Comparison of ENCODE assay signal across 1 cellular context in the genomic region with DNA sequence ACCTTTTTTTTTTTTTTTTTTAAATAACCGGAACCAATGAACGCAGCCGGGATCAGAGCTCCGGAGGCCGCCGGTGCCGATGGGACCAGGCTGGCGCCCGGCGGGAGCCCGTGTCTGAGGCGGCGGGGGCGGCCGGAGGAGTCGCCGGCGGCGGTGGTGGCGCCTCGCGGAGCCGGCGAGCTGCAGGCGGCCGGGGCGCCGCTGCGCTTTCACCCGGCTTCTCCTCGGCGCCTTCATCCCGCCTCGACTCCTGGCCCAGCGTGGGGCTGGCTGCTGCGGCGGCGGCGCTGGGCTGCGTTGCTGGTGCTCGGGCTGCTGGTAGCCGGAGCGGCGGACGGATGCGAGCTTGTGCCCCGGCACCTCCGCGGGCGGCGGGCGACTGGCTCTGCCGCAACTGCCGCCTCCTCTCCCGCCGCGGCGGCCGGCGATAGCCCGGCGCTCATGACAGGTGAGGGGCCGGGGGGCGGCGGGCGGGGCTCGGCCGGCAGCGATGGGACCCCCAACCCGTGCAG.
TF ChIP-seq lines count a peak whose summit lies in the region.

No MANE protein-coding gene starts in this region.

TF ChIP-seq in K562, 482 proteins besides CTCF, POLR2A, EP300 and RAD21 (continued from another document and continues in another):
- no peak for TF ChIP-seq ZBTB5 (IDR thresholded peaks at IDR 0.05)
- no peak for TF ChIP-seq L3MBTL2 (IDR thresholded peaks at IDR 0.05)
- TF ChIP-seq CHD7 (IDR thresholded peaks at IDR 0.05; ENCODE audit: low read depth, low read length): no peak
- no peak for TF ChIP-seq NR3C1 (CRISPR knock-in tag; IDR thresholded peaks at IDR 0.05)
- TF ChIP-seq RBM14 (IDR thresholded peaks at IDR 0.05; ENCODE audit: borderline replicate concordance, insufficient read depth, low read depth, low read length): no peak
- TF ChIP-seq RAD51 (IDR thresholded peaks at IDR 0.05; ENCODE audit: borderline replicate concordance, low read depth): no peak
- no peak for TF ChIP-seq ASH1L (IDR thresholded peaks at IDR 0.05; ENCODE audit: borderline replicate concordance, low read depth, partially characterized antibody)
- no peak for TF ChIP-seq SRF (CRISPR knock-in tag; IDR thresholded peaks at IDR 0.05)
- TF ChIP-seq HDAC2 (IDR thresholded peaks at IDR 0.05): no peak
- TF ChIP-seq ZNF717 (CRISPR knock-in tag; IDR thresholded peaks at IDR 0.05): no peak
- no peak for TF ChIP-seq CHAMP1 (IDR thresholded peaks at IDR 0.05)
- no peak for TF ChIP-seq POU5F1 (IDR thresholded peaks at IDR 0.05; ENCODE audit: borderline replicate concordance, low read depth, low read length, partially characterized antibody)
- TF ChIP-seq RREB1 (CRISPR knock-in tag; IDR thresholded peaks at IDR 0.05): no peak
- TF ChIP-seq, protein P1, sequence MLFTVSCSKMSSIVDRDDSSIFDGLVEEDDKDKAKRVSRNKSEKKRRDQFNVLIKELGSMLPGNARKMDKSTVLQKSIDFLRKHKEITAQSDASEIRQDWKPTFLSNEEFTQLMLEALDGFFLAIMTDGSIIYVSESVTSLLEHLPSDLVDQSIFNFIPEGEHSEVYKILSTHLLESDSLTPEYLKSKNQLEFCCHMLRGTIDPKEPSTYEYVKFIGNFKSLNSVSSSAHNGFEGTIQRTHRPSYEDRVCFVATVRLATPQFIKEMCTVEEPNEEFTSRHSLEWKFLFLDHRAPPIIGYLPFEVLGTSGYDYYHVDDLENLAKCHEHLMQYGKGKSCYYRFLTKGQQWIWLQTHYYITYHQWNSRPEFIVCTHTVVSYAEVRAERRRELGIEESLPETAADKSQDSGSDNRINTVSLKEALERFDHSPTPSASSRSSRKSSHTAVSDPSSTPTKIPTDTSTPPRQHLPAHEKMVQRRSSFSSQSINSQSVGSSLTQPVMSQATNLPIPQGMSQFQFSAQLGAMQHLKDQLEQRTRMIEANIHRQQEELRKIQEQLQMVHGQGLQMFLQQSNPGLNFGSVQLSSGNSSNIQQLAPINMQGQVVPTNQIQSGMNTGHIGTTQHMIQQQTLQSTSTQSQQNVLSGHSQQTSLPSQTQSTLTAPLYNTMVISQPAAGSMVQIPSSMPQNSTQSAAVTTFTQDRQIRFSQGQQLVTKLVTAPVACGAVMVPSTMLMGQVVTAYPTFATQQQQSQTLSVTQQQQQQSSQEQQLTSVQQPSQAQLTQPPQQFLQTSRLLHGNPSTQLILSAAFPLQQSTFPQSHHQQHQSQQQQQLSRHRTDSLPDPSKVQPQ (CRISPR knock-in tag; IDR thresholded peaks at IDR 0.05; ENCODE audit: borderline replicate concordance): no peak
- TF ChIP-seq ZBTB9 (CRISPR knock-in tag; IDR thresholded peaks at IDR 0.05): no peak
- no peak for TF ChIP-seq SUPT5H (IDR thresholded peaks at IDR 0.05)
- no peak for TF ChIP-seq NR2F6 (CRISPR knock-in tag; IDR thresholded peaks at IDR 0.05)
- no peak for TF ChIP-seq ZBTB1 (CRISPR knock-in tag; IDR thresholded peaks at IDR 0.05; ENCODE audit: borderline replicate concordance, low read depth)
- TF ChIP-seq ZNF140 (CRISPR knock-in tag; IDR thresholded peaks at IDR 0.05): no peak
- TF ChIP-seq TAF7 (tag; IDR thresholded peaks at IDR 0.05): no peak
- no peak for TF ChIP-seq NCOA6 (IDR thresholded peaks at IDR 0.05)
- no peak for TF ChIP-seq ESRRB (CRISPR knock-in tag; IDR thresholded peaks at IDR 0.05; ENCODE audit: borderline replicate concordance)
- TF ChIP-seq MCM7 (IDR thresholded peaks at IDR 0.05): no peak
- no peak for TF ChIP-seq KLF13 (tag; IDR thresholded peaks at IDR 0.05; ENCODE audit: borderline replicate concordance, low read depth)
